Comparison of ENCODE assay signal across 16 cellular contexts in the genomic region with DNA sequence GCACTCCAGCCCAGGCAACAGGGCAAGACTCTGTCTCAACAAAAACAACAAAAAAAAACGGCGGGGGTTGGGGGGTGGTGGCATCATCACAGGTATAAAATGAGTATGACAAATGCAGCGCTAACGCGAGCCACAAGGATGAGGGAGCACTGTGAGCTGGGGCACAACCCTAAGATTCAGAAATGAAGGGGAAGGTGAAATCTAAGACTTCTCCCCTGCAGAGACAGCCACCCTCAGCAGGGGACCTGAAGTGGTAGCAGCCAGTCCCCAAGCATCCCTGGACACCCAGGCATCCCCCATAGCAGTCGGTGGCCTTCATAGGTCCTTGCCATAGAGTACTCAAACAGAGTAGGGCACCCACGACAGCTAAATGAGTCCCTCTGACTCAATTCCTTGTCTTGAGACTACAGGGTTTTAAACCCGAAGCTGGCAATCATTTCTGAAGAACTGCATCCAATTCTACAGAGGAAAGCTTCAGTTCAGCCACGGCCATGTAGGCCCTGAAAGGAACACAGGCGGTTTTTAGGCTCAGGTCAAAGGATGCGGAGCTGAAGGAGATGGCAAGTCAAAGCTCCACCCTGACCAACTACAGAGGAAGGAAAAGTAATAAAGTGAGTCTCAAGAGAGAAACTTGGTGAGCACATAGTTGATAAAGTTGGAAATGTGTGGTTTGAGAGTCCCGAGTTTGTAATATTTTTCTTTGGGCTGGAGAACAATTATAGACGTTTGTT. TPM values are rescaled to one million over a fixed set of nuclear protein-coding genes. Genes with fewer than 3 reads are reported as not detected.
DNase-seq lines count a peak whose midpoint lies in the region; ATAC-seq and TF ChIP-seq lines count a peak whose summit lies in the region.
"Had no signal": no experiment of that assay in that cellular context is flagged by ENCODE, and none has a peak within 500 bp of the region (broad histone marks: within the 10 kb centered on the region; RNA-seq: fewer than 3 reads in every experiment).

No MANE protein-coding gene starts in this region.

- H2BK5ac ChIP-seq in mesendoderm (ENCODE audit: low read length) = no peak overlapping the region

- no peak for TF ChIP-seq POLR2A in suprapubic skin (IDR thresholded peaks at IDR 0.05)

- H3K4me1 ChIP-seq in adipocyte (ENCODE audit: control insufficient read depth, insufficient read depth, low read length) (peaks cover 40% of the 10 kb centered on the region), mesendoderm (ENCODE audit: control insufficient read depth, low read depth, low read length) (peaks cover 11% of the 10 kb centered on the region), suprapubic skin (peaks cover 35% of the 10 kb centered on the region), colonic mucosa (peaks cover 25% of the 10 kb centered on the region)

- no peak for ATAC-seq in HG03354 (IDR thresholded peaks at IDR 0.05; ENCODE audit: poor library complexity, severe bottlenecking, unreplicated experiment)
- ATAC-seq: PC-3 had no signal

- peak overlapping the region; percentile 46 for H2BK15ac ChIP-seq in mesendoderm (replicated peaks; ENCODE audit: low read depth)

- peaks cover 10% of the 10 kb centered on the region for H3K79me1 ChIP-seq in mesendoderm (ENCODE audit: low read length)

- no peak overlapping the region for H4K8ac ChIP-seq in mesendoderm (ENCODE audit: low read depth, low read length)

- H3K56ac ChIP-seq in mesendoderm (ENCODE audit: low read length) = no peak overlapping the region

- H4K5ac ChIP-seq in mesendoderm (ENCODE audit: low read length) = no peak overlapping the region

- H3K23ac ChIP-seq in mesendoderm (ENCODE audit: low read length) = no peak overlapping the region

- no peak overlapping the region for H2BK120ac ChIP-seq in mesendoderm (ENCODE audit: low read depth, low read length)

- H3K27me3 ChIP-seq in adipocyte (replicated peaks; ENCODE audit: control insufficient read depth, insufficient read depth, low read length) (no peaks in the 10 kb centered on the region), mesendoderm (ENCODE audit: insufficient read depth, low read length, poor library complexity) (no peaks in the 10 kb centered on the region), suprapubic skin (no peaks in the 10 kb centered on the region), colonic mucosa (no peaks in the 10 kb centered on the region)

- H3K79me2 ChIP-seq in mesendoderm (ENCODE audit: control insufficient read depth, insufficient read depth, low read length) = peaks cover 11% of the 10 kb centered on the region

- H3K4me3 ChIP-seq in adipocyte (ENCODE audit: low read length) (peak overlapping the region; percentile 2), mesendoderm (ENCODE audit: low read length) (no peak overlapping the region), suprapubic skin (no peak overlapping the region), colonic mucosa (no peak overlapping the region)

- H3K9ac ChIP-seq in adipocyte (ENCODE audit: low read length) = peak overlapping the region; percentile 26
- no peak overlapping the region for H3K9ac ChIP-seq in mesendoderm (ENCODE audit: low read length)
- H3K9ac ChIP-seq in colonic mucosa (ENCODE audit: low read depth in 2 of 2, low read length in 2 of 2) = peak overlapping the region in 1 of 2 donors; percentile 15

- no peak overlapping the region for H2AK5ac ChIP-seq in mesendoderm (ENCODE audit: low read length)

- no peak overlapping the region for H3K4ac ChIP-seq in mesendoderm (ENCODE audit: low read depth, low read length)

- H3K27ac ChIP-seq in mesendoderm (ENCODE audit: low read depth, low read length) = no peak overlapping the region
- peak overlapping the region; percentile 51 for H3K27ac ChIP-seq in suprapubic skin
- no peak overlapping the region for H3K27ac ChIP-seq in colonic mucosa

- no CpG with 5 or more reads among the region's 13 CpGs for WGBS in mesendoderm (ENCODE audit: extremely low coverage, insufficient coverage, low lambda C conversion rate)
- 76% methylated on average over 13 of the region's 13 CpGs for WGBS in suprapubic skin

- no peak for TF ChIP-seq CTCF in suprapubic skin (IDR thresholded peaks at IDR 0.05)
- no peak for TF ChIP-seq CTCF in colonic mucosa (IDR thresholded peaks at IDR 0.05)

- intact Hi-C loops in colonic mucosa (cut with DNase I) = no loop called here

- H3K9me3 ChIP-seq in adipocyte (ENCODE audit: control insufficient read depth, low read length) = no peaks in the 10 kb centered on the region
- no peaks in the 10 kb centered on the region for H3K9me3 ChIP-seq in suprapubic skin
- no peaks in the 10 kb centered on the region for H3K9me3 ChIP-seq in colonic mucosa

- TF ChIP-seq EP300 in suprapubic skin (IDR thresholded peaks at IDR 0.05) = no peak

- no peaks in the 10 kb centered on the region for H3K36me3 ChIP-seq in adipocyte (ENCODE audit: control insufficient read depth, insufficient read depth, low read length, severe bottlenecking)
- H3K36me3 ChIP-seq in mesendoderm (ENCODE audit: control insufficient read depth, insufficient read depth, low read length) = no peaks in the 10 kb centered on the region
- H3K36me3 ChIP-seq in suprapubic skin = no peaks in the 10 kb centered on the region
- H3K36me3 ChIP-seq in colonic mucosa = no peaks in the 10 kb centered on the region

- no peak overlapping the region for H3K4me2 ChIP-seq in mesendoderm (ENCODE audit: low read length)

- H3K18ac ChIP-seq in mesendoderm (ENCODE audit: low read length) = peak overlapping the region; percentile 3

- DNase-seq in GM03348 (ENCODE audit: low spot score) (peak; percentile 36), adipocyte (ENCODE audit: low read depth) (no peak), mesendoderm (no peak), suprapubic skin (ENCODE audit: low spot score in 2 of 2) (no peak), NOMO-1 treated with DMSO at 0.1 percent for 48 hours (lab: John Stamatoyannopoulos, UW; ENCODE audit: unreplicated experiment) (no peak), colonic mucosa (no peak)
- DNase-seq in central memory CD4-positive, alpha-beta T cell = no peak
- DNase-seq: activated CD4-positive, alpha-beta T cell treated with anti-CD3 and anti-CD28 coated beads, Interleukin-2, amount 10 ng/mL, durations not matched to agents 24 days and 14 days; activated CD8-positive, alpha-beta memory T cell treated with anti-CD3 and anti-CD28 coated beads, Interleukin-2, amount 50 U/mL, for 4 hours; activated naive CD4-positive, alpha-beta T cell treated with Interleukin-2 at 50 U/mL for 16 hours; head of caudate nucleus; NCI-H1092 treated with DMSO at 0.1 percent for 48 hours; PC-3; retina had no signal

RNA-seq across cellular contexts. Expression of gene MYO10, which starts 50.3 kb away (rescaled TPM):
- 30.7 TPM for polyA plus RNA-seq in mesendoderm (2013, experiment 1 of 2)
- 31.3 TPM for polyA plus RNA-seq in mesendoderm (2013, experiment 2 of 2)
- total RNA-seq in suprapubic skin (100 to 1,000 TPM in 1 of 4 donors, 10 to 100 TPM in 3; 37.7 to 109 (median 64.6) TPM), colonic mucosa (10 to 100 TPM; 57.9 to 61.9 TPM)
- total RNA-seq: B cell had no signal
